Comparison of ENCODE assay signal across 8 cellular contexts in the genomic region with DNA sequence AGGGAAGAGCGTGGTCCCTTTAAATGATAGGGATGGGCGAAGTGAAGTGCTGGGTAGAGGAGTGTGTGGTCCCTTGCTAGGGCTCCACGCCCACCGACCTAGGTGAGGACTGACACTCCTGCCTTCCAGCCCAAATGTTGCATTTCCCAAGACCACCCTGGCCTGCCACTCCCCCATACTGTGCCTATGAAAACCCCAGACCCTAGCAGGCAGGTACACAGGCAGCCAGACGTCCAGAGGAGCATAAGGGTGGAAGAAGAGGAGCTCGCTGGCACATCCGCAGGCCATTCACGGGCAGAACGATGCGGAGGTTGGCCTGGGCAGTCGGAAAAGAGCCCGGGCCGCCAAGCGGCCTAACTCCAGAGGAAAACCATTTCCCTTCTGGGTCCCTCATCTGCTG. TPM values are rescaled to one million over a fixed set of nuclear protein-coding genes. Genes with fewer than 3 reads are reported as not detected.
DNase-seq lines count a peak whose midpoint lies in the region; ATAC-seq lines count a peak whose summit lies in the region.

No MANE protein-coding gene starts in this region.

- intact Hi-C loops in activated CD4-positive, alpha-beta T cell treated with anti-CD3 and anti-CD28 coated beads for 36 hours (cut with DNase I, micrococcal nuclease): loop anchor here (5.0 to 10.0 kb wide), 2 partner anchors 111 to 628 kb away; a partner anchor contains a TSS
- intact Hi-C loops in activated CD4-positive, alpha-beta memory T cell treated with anti-CD3 and anti-CD28 coated beads for 36 hours (cut with micrococcal nuclease): loop anchor here (5.0 to 10.0 kb wide), 2 partner anchors 378 to 1314 kb away; a partner anchor contains a TSS

- H3K9me3 ChIP-seq in iPS-18c (ENCODE audit: control insufficient read depth, insufficient read depth, low read length): no peaks in the 10 kb centered on the region

- H3K36me3 Mint-ChIP-seq in activated CD4-positive, alpha-beta T cell treated with anti-CD3 and anti-CD28 coated beads for 36 hours (ENCODE audit: low read depth): no peaks in the 10 kb centered on the region
- H3K36me3 Mint-ChIP-seq in activated CD4-positive, alpha-beta memory T cell treated with anti-CD3 and anti-CD28 coated beads for 36 hours: peaks cover 1% of the 10 kb centered on the region

- ATAC-seq in activated CD4-positive, alpha-beta T cell treated with anti-CD3 and anti-CD28 coated beads for 36 hours: no peak
- ATAC-seq in stimulated activated naive CD8-positive, alpha-beta T cell treated with anti-CD3 and anti-CD28 coated beads, Interleukin-15, Interleukin-2, amounts not matched to agents 100 U/mL and 50 U/mL, for 24 hours: no peak
- no peak for ATAC-seq in HG02678 (IDR thresholded peaks at IDR 0.05; ENCODE audit: unreplicated experiment)

- POLR2A ChIA-PET in activated CD4-positive, alpha-beta T cell treated with anti-CD3 and anti-CD28 coated beads for 36 hours (lab: Charles Lee): interaction anchor here (1.1 kb wide), 1 partner anchor 57 kb away, joined by 8 read pairs; no protein-coding TSS in a partner anchor
- POLR2A ChIA-PET in activated CD4-positive, alpha-beta memory T cell treated with anti-CD3 and anti-CD28 coated beads for 36 hours (lab: Charles Lee): interaction anchor here (1.2 kb wide), 2 partner anchors 57 to 59 kb away, joined by 4 to 6 read pairs; a partner anchor contains a TSS

- CTCF ChIA-PET in activated CD4-positive, alpha-beta T cell treated with anti-CD3 and anti-CD28 coated beads for 36 hours (lab: Charles Lee): interaction anchor here (1.6 to 1.8 kb wide), 2 partner anchors 11 to 57 kb away, joined by 4 to 7 read pairs; no protein-coding TSS in a partner anchor
- CTCF ChIA-PET in activated CD4-positive, alpha-beta memory T cell treated with anti-CD3 and anti-CD28 coated beads for 36 hours (lab: Charles Lee): interaction anchor here (0.8 to 2.5 kb wide), 3 partner anchors 59 to 111 kb away, joined by 3 to 11 read pairs (median 6); a partner anchor contains a TSS

- H3K4me3 ChIP-seq in iPS-18c (ENCODE audit: insufficient read depth, low read depth, low read length): peak overlapping the region; percentile 95; the same call in 1 of the 2 replicates

- H3K27me3 Mint-ChIP-seq in activated CD4-positive, alpha-beta T cell treated with anti-CD3 and anti-CD28 coated beads for 36 hours: no peaks in the 10 kb centered on the region
- no peaks in the 10 kb centered on the region for H3K27me3 Mint-ChIP-seq in activated CD4-positive, alpha-beta memory T cell treated with anti-CD3 and anti-CD28 coated beads for 36 hours

- H3K9me3 Mint-ChIP-seq in activated CD4-positive, alpha-beta T cell treated with anti-CD3 and anti-CD28 coated beads for 36 hours (ENCODE audit: low read depth): no peaks in the 10 kb centered on the region
- H3K9me3 Mint-ChIP-seq in activated CD4-positive, alpha-beta memory T cell treated with anti-CD3 and anti-CD28 coated beads for 36 hours: no peaks in the 10 kb centered on the region

- peak overlapping the region; percentile 93 for H3K4me3 Mint-ChIP-seq in activated CD4-positive, alpha-beta T cell treated with anti-CD3 and anti-CD28 coated beads for 36 hours
- H3K4me3 Mint-ChIP-seq in activated CD4-positive, alpha-beta memory T cell treated with anti-CD3 and anti-CD28 coated beads for 36 hours: peak overlapping the region; percentile 88

- peak overlapping the region; percentile 95 for H3K27ac Mint-ChIP-seq in activated CD4-positive, alpha-beta T cell treated with anti-CD3 and anti-CD28 coated beads for 36 hours
- no peak overlapping the region for H3K27ac Mint-ChIP-seq in activated CD4-positive, alpha-beta memory T cell treated with anti-CD3 and anti-CD28 coated beads for 36 hours

- peaks cover 34% of the 10 kb centered on the region for H3K4me1 Mint-ChIP-seq in activated CD4-positive, alpha-beta T cell treated with anti-CD3 and anti-CD28 coated beads for 36 hours
- peaks cover 26% of the 10 kb centered on the region for H3K4me1 Mint-ChIP-seq in activated CD4-positive, alpha-beta memory T cell treated with anti-CD3 and anti-CD28 coated beads for 36 hours (ENCODE audit: low read depth)

- DNase-seq in activated CD4-positive, alpha-beta T cell treated with anti-CD3 and anti-CD28 coated beads for 36 hours: peak; percentile 5
- no peak for DNase-seq in activated CD4-positive, alpha-beta T cell treated with anti-CD3 and anti-CD28 coated beads for 1 hour
- DNase-seq in activated CD4-positive, alpha-beta memory T cell treated with anti-CD3 and anti-CD28 coated beads for 36 hours: no peak
- peak; percentile 12 for DNase-seq in stimulated activated naive CD8-positive, alpha-beta T cell treated with anti-CD3 and anti-CD28 coated beads, Interleukin-15, Interleukin-2, amounts not matched to agents 100 U/mL and 50 U/mL, for 24 hours
- DNase-seq in NCI-H1105 (lab: John Stamatoyannopoulos, UW): no peak
- no peak for DNase-seq in activated CD8-positive, alpha-beta memory T cell treated with anti-CD3 and anti-CD28 coated beads for 24 hours

RNA-seq across cellular contexts. Expression of a gene that starts 0.8 kb away (rescaled TPM):
- total RNA-seq in activated CD4-positive, alpha-beta T cell treated with anti-CD3 and anti-CD28 coated beads for 36 hours: 10 to 100 TPM; 48.7 to 51.4 TPM
- 10 to 100 TPM; 39.2 to 41.3 TPM for total RNA-seq in activated CD4-positive, alpha-beta memory T cell treated with anti-CD3 and anti-CD28 coated beads for 36 hours

RNA-seq across cellular contexts. Expression of a gene that starts 58.3 kb away (rescaled TPM):
- total RNA-seq in activated CD4-positive, alpha-beta T cell treated with anti-CD3 and anti-CD28 coated beads for 36 hours: 10 to 100 TPM; 10.0 to 19.8 TPM
- 10 to 100 TPM in 1 of 2 experiments, 1 to 10 TPM in 1; 10.0 to 11.5 TPM for total RNA-seq in activated CD4-positive, alpha-beta memory T cell treated with anti-CD3 and anti-CD28 coated beads for 36 hours

Comparison
In these comparisons a context has a peak if more than half of its experiments do, and no peak if none do; other contexts are left out.
1. DNase-seq: peak in activated CD4-positive, alpha-beta T cell treated with anti-CD3 and anti-CD28 coated beads for 36 hours (single experiment) and stimulated activated naive CD8-positive, alpha-beta T cell treated with anti-CD3 and anti-CD28 coated beads, Interleukin-15, Interleukin-2, amounts not matched to agents 100 U/mL and 50 U/mL, for 24 hours (single experiment); none in activated CD4-positive, alpha-beta T cell treated with anti-CD3 and anti-CD28 coated beads for 1 hour (single experiment), activated CD4-positive, alpha-beta memory T cell treated with anti-CD3 and anti-CD28 coated beads for 36 hours (single experiment), NCI-H1105 (single experiment) and activated CD8-positive, alpha-beta memory T cell treated with anti-CD3 and anti-CD28 coated beads for 24 hours (single experiment).